In the genomic region with DNA sequence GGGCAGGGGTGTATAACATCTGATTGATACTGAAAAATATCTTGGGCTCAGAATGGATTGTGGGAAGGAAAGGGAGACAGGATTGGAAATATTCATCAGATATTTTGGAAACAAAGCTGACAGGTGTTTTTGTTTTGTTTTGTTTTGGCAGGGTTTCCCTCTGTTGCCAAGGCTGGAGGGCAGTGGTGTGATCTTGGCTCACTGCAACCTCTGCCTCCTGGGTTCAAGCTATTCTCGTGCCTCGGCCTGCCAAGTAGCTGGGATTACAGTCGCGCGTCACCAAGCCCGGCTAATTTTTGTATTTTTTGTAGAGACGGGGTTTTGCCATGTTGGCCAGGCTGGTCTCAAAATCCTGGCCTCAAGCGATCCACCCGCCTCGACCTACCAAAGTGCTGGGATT, we compare ENCODE assay signal across 4 cellular contexts. TPM values are rescaled to one million over a fixed set of nuclear protein-coding genes. Genes with fewer than 3 reads are reported as not detected.
"Had no signal": no experiment of that assay in that cellular context is flagged by ENCODE, and none has a peak within 500 bp of the region (broad histone marks: within the 10 kb centered on the region; RNA-seq: fewer than 3 reads in every experiment).

No MANE protein-coding gene starts in this region.

RNA-seq across cellular contexts. Expression of a gene that starts 38.6 kb away (rescaled TPM):
- total RNA-seq: bronchial epithelial cell, dermis blood vessel endothelial cell, foreskin keratinocyte, vagina had no signal
